Comparison of ENCODE assay signal across 11 cellular contexts in the genomic region with DNA sequence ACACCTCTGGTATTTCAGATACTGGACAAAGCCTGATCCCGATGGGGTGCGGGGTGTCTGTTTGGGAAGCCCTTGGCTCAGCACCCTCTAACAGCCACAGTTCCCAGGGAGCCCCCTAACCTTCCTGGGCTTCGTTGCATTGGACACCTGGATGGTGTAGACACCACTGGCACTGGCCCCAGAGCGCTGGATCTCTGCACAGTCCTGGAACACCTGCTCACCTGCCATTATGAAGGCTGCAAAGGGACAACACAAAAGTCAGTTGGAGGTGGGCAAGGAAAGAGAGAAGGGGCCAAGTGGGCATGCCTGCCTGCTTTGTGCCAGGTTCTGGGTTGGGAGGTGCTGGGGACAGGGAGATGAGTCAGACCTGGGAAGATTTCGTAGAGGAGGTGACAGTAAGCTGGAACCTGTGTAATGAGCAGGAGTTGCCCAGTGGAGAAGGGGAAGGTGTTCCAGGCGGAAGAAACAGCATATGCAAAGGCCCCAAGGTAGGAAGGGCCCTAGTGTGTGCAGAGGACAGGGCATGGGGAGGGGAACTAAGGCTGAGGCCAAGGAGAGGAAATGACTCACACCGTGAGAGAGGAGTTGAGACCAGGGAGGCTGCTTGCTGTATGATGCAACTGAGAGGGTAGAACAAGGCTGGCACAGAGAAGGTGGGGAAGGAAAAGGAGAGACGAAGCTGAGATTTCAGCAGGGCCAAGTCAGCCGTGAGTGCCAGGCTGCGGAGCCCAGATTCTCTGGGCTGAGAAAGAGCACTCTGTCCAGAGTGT. TPM values are rescaled to one million over a fixed set of nuclear protein-coding genes. Genes with fewer than 3 reads are reported as not detected.
DNase-seq lines count a peak whose midpoint lies in the region; ATAC-seq and TF ChIP-seq lines count a peak whose summit lies in the region.
"Had no signal": no experiment of that assay in that cellular context is flagged by ENCODE, and none has a peak within 500 bp of the region (broad histone marks: within the 10 kb centered on the region; RNA-seq: fewer than 3 reads in every experiment).

No MANE protein-coding gene starts in this region.

- H3K4me1 Mint-ChIP-seq in activated naive CD4-positive, alpha-beta T cell treated with anti-CD3 and anti-CD28 coated beads, Interleukin-2, amount 50 U/mL, for 24 hours: peaks cover 12% of the 10 kb centered on the region
- peaks cover 0 to 15% (median 5%) of the 10 kb centered on the region in 7 donors for H3K4me1 Mint-ChIP-seq in naive thymus-derived CD4-positive, alpha-beta T cell

- H3K36me3 ChIP-seq in naive thymus-derived CD4-positive, alpha-beta T cell (ENCODE audit: control insufficient read depth in 2 of 3, insufficient read depth in 3 of 3, low read length in 3 of 3): no peaks in the 10 kb centered on the region

- H3K27ac Mint-ChIP-seq in activated naive CD4-positive, alpha-beta T cell treated with anti-CD3 and anti-CD28 coated beads, Interleukin-2, amount 50 U/mL, for 24 hours: peak overlapping the region; percentile 3
- peak overlapping the region in 2 of 9 donors; percentile 31 to 68 for H3K27ac Mint-ChIP-seq in naive thymus-derived CD4-positive, alpha-beta T cell
- H3K27ac Mint-ChIP-seq: type B pancreatic cell had no signal

- H3K9me3 Mint-ChIP-seq in activated naive CD4-positive, alpha-beta T cell treated with anti-CD3 and anti-CD28 coated beads, Interleukin-2, amount 50 U/mL, for 24 hours: no peaks in the 10 kb centered on the region
- H3K9me3 Mint-ChIP-seq in naive thymus-derived CD4-positive, alpha-beta T cell: no peaks in the 10 kb centered on the region
- H3K9me3 Mint-ChIP-seq: type B pancreatic cell had no signal

- peak; percentile 90 for ATAC-seq in naive thymus-derived CD4-positive, alpha-beta T cell
- ATAC-seq in GM18858 (IDR thresholded peaks at IDR 0.05; ENCODE audit: unreplicated experiment) (no peak), HG02970 (IDR thresholded peaks at IDR 0.05; ENCODE audit: low FRiP score, unreplicated experiment) (no peak)

- POLR2A ChIA-PET in naive thymus-derived CD4-positive, alpha-beta T cell (lab: Charles Lee): no interaction called here

- H3K4me3 ChIP-seq in GM12865 (ENCODE audit: low read depth, low read length): no peak overlapping the region
- no peak overlapping the region for H3K4me3 ChIP-seq in naive thymus-derived CD4-positive, alpha-beta T cell (ENCODE audit: low read length)

- CTCF ChIA-PET in naive thymus-derived CD4-positive, alpha-beta T cell (lab: Charles Lee): no interaction called here

- peaks cover 2% of the 10 kb centered on the region for H3K36me3 Mint-ChIP-seq in activated naive CD4-positive, alpha-beta T cell treated with anti-CD3 and anti-CD28 coated beads, Interleukin-2, amount 50 U/mL, for 24 hours
- peaks cover 0 to 1% (median 0%) of the 10 kb centered on the region in 5 donors for H3K36me3 Mint-ChIP-seq in naive thymus-derived CD4-positive, alpha-beta T cell
- H3K36me3 Mint-ChIP-seq: type B pancreatic cell had no signal

- no peak overlapping the region for H3K27ac ChIP-seq in naive thymus-derived CD4-positive, alpha-beta T cell (ENCODE audit: low read depth, low read length)

- H3K4me1 ChIP-seq in naive thymus-derived CD4-positive, alpha-beta T cell (ENCODE audit: control insufficient read depth in 2 of 2, insufficient read depth in 2 of 2, low read length in 2 of 2): no peaks in the 10 kb centered on the region

- peak overlapping the region; percentile 24 for H3K4me3 Mint-ChIP-seq in activated naive CD4-positive, alpha-beta T cell treated with anti-CD3 and anti-CD28 coated beads, Interleukin-2, amount 50 U/mL, for 24 hours
- H3K4me3 Mint-ChIP-seq in naive thymus-derived CD4-positive, alpha-beta T cell: peak overlapping the region in 1 of 10 donors; percentile 60
- H3K4me3 Mint-ChIP-seq: type B pancreatic cell had no signal

- no peaks in the 10 kb centered on the region for H3K27me3 Mint-ChIP-seq in activated naive CD4-positive, alpha-beta T cell treated with anti-CD3 and anti-CD28 coated beads, Interleukin-2, amount 50 U/mL, for 24 hours
- H3K27me3 Mint-ChIP-seq in naive thymus-derived CD4-positive, alpha-beta T cell: peaks cover 10 to 23% (median 17%) of the 10 kb centered on the region in 5 donors

- TF ChIP-seq CTCF in GM12865 (IDR thresholded peaks at IDR 0.05; ENCODE audit: insufficient read depth, low read depth, low read length, missing control alignments): no peak

- DNase-seq in GM12865 (ENCODE audit: low read depth): peak; percentile 11
- peak; percentile 40 to 41 for DNase-seq in NOMO-1 (lab: John Stamatoyannopoulos, UW; ENCODE audit: unreplicated experiment in 2 of 2)
- DNase-seq in naive thymus-derived CD4-positive, alpha-beta T cell: no peak
- no peak for DNase-seq in iPS-NIHi7 (ENCODE audit: extremely low spot score)
- DNase-seq in retina: no peak
- DNase-seq: right cardiac atrium had no signal

- H3K9me3 ChIP-seq in naive thymus-derived CD4-positive, alpha-beta T cell (ENCODE audit: control insufficient read depth in 2 of 3, low read length in 3 of 3): no peaks in the 10 kb centered on the region

- no peaks in the 10 kb centered on the region for H3K27me3 ChIP-seq in naive thymus-derived CD4-positive, alpha-beta T cell (ENCODE audit: control insufficient read depth in 2 of 2, insufficient read depth in 2 of 2, low read length in 2 of 2)

- intact Hi-C loops in naive thymus-derived CD4-positive, alpha-beta T cell (cut with micrococcal nuclease): loop anchor here in 1 of 2 donors (10.0 kb wide), 1 partner anchor 74 kb away; no protein-coding TSS in a partner anchor

RNA-seq across cellular contexts. Expression of a gene that starts 34.9 kb away (rescaled TPM):
- not detected for total RNA-seq in naive thymus-derived CD4-positive, alpha-beta T cell
- polyA plus RNA-seq in naive thymus-derived CD4-positive, alpha-beta T cell: not detected
- total RNA-seq: frontal cortex had no signal

RNA-seq across cellular contexts. Expression of a gene that starts 47.7 kb away (rescaled TPM):
- 10 to 100 TPM; 10.9 to 47.4 (median 23.7) TPM for total RNA-seq in naive thymus-derived CD4-positive, alpha-beta T cell
- polyA plus RNA-seq in naive thymus-derived CD4-positive, alpha-beta T cell: 10 to 100 TPM in 1 of 2 donors, 1 to 10 TPM in 1; 6.6 to 11.9 TPM

Comparison
In these comparisons a context has a peak if more than half of its experiments do, and no peak if none do; other contexts are left out.
1. DNase-seq: peak in GM12865 (single experiment) and NOMO-1 (2 of 2); none in naive thymus-derived CD4-positive, alpha-beta T cell (0 of 9), iPS-NIHi7 (single experiment) and retina (single experiment).